Comparison of ENCODE assay signal across 16 cellular contexts in genomic region chr1:221911714-221912113, GRCh38.
A peak's percentile ranks its signal among the peaks of the same experiment; 100 is the strongest.
DNase-seq lines count a peak whose midpoint lies in the region; ATAC-seq, FAIRE-seq and TF ChIP-seq lines count a peak whose summit lies in the region.
"Had no signal": no experiment of that assay in that cellular context is flagged by ENCODE, and none has a peak within 500 bp of the region (broad histone marks: within the 10 kb centered on the region; RNA-seq: fewer than 3 reads in every experiment).

No MANE protein-coding gene starts in this region.

- TF ChIP-seq POLR2A in esophagus squamous epithelium (IDR thresholded peaks at IDR 0.05), result no peak

- H3K4me3 Mint-ChIP-seq in naive thymus-derived CD4-positive, alpha-beta T cell, result no peak overlapping the region

- DNase-seq in GM12864 (ENCODE audit: low read depth), result peak; percentile 49
- no peak for DNase-seq in GM19239 (ENCODE audit: insufficient read length, low spot score)
- no peak for DNase-seq in naive thymus-derived CD4-positive, alpha-beta T cell
- DNase-seq in activated CD8-positive, alpha-beta memory T cell treated with anti-CD3 and anti-CD28 coated beads for 24 hours, result no peak
- no peak for DNase-seq in esophagus squamous epithelium (lab: John Stamatoyannopoulos, UW)
- no peak for DNase-seq in GM10248 (ENCODE audit: extremely low spot score)
- DNase-seq: cortex of kidney, NCI-H1092 treated with DMSO at 0.1 percent for 48 hours, ovary, small intestine, stomach had no signal

- H3K4me3 ChIP-seq in GM12864 (ENCODE audit: low read depth, low read length) (no peak overlapping the region), esophagus squamous epithelium (no peak overlapping the region)
- H3K4me3 ChIP-seq in naive thymus-derived CD4-positive, alpha-beta T cell (ENCODE audit: low read length), result no peak overlapping the region
- H3K4me3 ChIP-seq: GM23248, ovary, stomach had no signal

- FAIRE-seq in GM19239 (lab: Jason Lieb, UNC), result peak; percentile 48
- FAIRE-seq: small intestine, urothelium cell line had no signal

- H3K9me3 ChIP-seq in naive thymus-derived CD4-positive, alpha-beta T cell (ENCODE audit: control insufficient read depth in 2 of 3, low read length in 3 of 3), result no peaks in the 10 kb centered on the region
- H3K9me3 ChIP-seq in esophagus squamous epithelium, result no peaks in the 10 kb centered on the region
- H3K9me3 ChIP-seq: ovary, stomach had no signal

- no peak overlapping the region for H3K27ac Mint-ChIP-seq in naive thymus-derived CD4-positive, alpha-beta T cell

- WGBS in esophagus squamous epithelium, 2 donors, result 58 to 61% methylated on average over 1 of the region's 1 CpG

- H3K4me1 Mint-ChIP-seq in naive thymus-derived CD4-positive, alpha-beta T cell, result peaks cover 0 to 10% (median 0%) of the 10 kb centered on the region in 7 donors

- no peak for TF ChIP-seq CTCF in GM12864 (IDR thresholded peaks at IDR 0.05; ENCODE audit: low read depth, low read length, missing control alignments)
- no peak for TF ChIP-seq CTCF in esophagus squamous epithelium (IDR thresholded peaks at IDR 0.05)
- TF ChIP-seq CTCF in GM10248 (IDR thresholded peaks at IDR 0.05; ENCODE audit: control extremely low read depth, extremely low read depth, low read depth, missing control alignments), result no peak

- no peaks in the 10 kb centered on the region for H3K36me3 Mint-ChIP-seq in naive thymus-derived CD4-positive, alpha-beta T cell

- H3K27me3 ChIP-seq in naive thymus-derived CD4-positive, alpha-beta T cell (ENCODE audit: control insufficient read depth in 2 of 2, insufficient read depth in 2 of 2, low read length in 2 of 2), result no peaks in the 10 kb centered on the region
- H3K27me3 ChIP-seq in esophagus squamous epithelium, result no peaks in the 10 kb centered on the region
- H3K27me3 ChIP-seq: ovary, stomach had no signal

- intact Hi-C loops in naive thymus-derived CD4-positive, alpha-beta T cell (cut with micrococcal nuclease), result no loop called here
- intact Hi-C loops in esophagus squamous epithelium (cut with DNase I), result no loop called here

- POLR2A ChIA-PET in naive thymus-derived CD4-positive, alpha-beta T cell (lab: Charles Lee), result no interaction called here
- POLR2A ChIA-PET in GM10248 (lab: Yijun Ruan, JAX), result no interaction called here

- ATAC-seq in HG02678 (IDR thresholded peaks at IDR 0.05; ENCODE audit: unreplicated experiment) (peak; percentile 66), HG03565 (IDR thresholded peaks at IDR 0.05; ENCODE audit: unreplicated experiment) (peak; percentile 74)
- no peak for ATAC-seq in naive thymus-derived CD4-positive, alpha-beta T cell
- ATAC-seq: esophagus mucosa had no signal

- no peak overlapping the region for H3K27ac ChIP-seq in naive thymus-derived CD4-positive, alpha-beta T cell (ENCODE audit: low read depth, low read length)
- no peak overlapping the region for H3K27ac ChIP-seq in esophagus squamous epithelium
- H3K27ac ChIP-seq: GM23248, ovary, stomach had no signal

- no peaks in the 10 kb centered on the region for H3K36me3 ChIP-seq in naive thymus-derived CD4-positive, alpha-beta T cell (ENCODE audit: control insufficient read depth in 2 of 3, insufficient read depth in 3 of 3, low read length in 3 of 3)
- H3K36me3 ChIP-seq in esophagus squamous epithelium, result no peaks in the 10 kb centered on the region
- H3K36me3 ChIP-seq: ovary, stomach had no signal

- H3K27me3 Mint-ChIP-seq in naive thymus-derived CD4-positive, alpha-beta T cell, result peaks cover 0 to 6% (median 3%) of the 10 kb centered on the region in 5 donors

- no peaks in the 10 kb centered on the region for H3K4me1 ChIP-seq in naive thymus-derived CD4-positive, alpha-beta T cell (ENCODE audit: control insufficient read depth in 2 of 2, insufficient read depth in 2 of 2, low read length in 2 of 2)
- H3K4me1 ChIP-seq in esophagus squamous epithelium, result no peaks in the 10 kb centered on the region
- H3K4me1 ChIP-seq: stomach had no signal

- CTCF ChIA-PET in naive thymus-derived CD4-positive, alpha-beta T cell (lab: Charles Lee), result no interaction called here
- CTCF ChIA-PET in GM10248 (lab: Yijun Ruan, JAX), result interaction anchor here (1.2 kb wide), 1 partner anchor 20 kb away, joined by 3 read pairs; no protein-coding TSS in a partner anchor

- no peaks in the 10 kb centered on the region for H3K9me3 Mint-ChIP-seq in naive thymus-derived CD4-positive, alpha-beta T cell
